Comparison of ENCODE assay signal across 17 cellular contexts in the genomic region with DNA sequence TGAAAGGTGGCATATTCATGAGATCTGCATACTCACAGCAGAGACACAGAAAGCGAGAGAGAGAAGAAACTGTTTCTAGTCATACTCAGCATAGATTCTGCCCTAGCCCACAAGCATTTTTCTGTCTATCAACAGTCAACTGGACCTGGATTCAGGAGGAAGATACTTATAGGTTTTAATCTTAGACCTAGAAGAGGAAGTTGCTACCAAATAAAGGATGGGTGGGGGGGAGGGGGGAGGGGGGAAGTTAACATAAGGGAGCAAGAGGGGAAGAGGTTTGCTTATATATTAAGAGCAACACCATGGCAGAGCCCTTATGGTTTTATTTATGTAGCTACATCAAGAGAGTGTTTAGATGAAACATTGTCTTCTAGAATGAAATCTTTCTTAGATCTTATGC.
DNase-seq lines count a peak whose midpoint lies in the region; ATAC-seq, FAIRE-seq and TF ChIP-seq lines count a peak whose summit lies in the region.
"Had no signal": no experiment of that assay in that cellular context is flagged by ENCODE, and none has a peak within 500 bp of the region (broad histone marks: within the 10 kb centered on the region; RNA-seq: fewer than 3 reads in every experiment).

No MANE protein-coding gene starts in this region.

- H3K79me2 ChIP-seq in K562 (ENCODE audit: control insufficient read depth, insufficient read depth, low read length): no peaks in the 10 kb centered on the region

- no peak overlapping the region for H3K4me3 ChIP-seq in K562
- H3K4me3 ChIP-seq: BLaER1, GM12878 had no signal

- H4K20me1 ChIP-seq in K562 (replicated peaks; ENCODE audit: control insufficient read depth, insufficient read depth, low read length): no peaks in the 10 kb centered on the region
- H4K20me1 ChIP-seq: BLaER1 had no signal

- TF ChIP-seq RAD21 in K562 (CRISPR knock-in tag; conservative IDR thresholded peaks at IDR 0.05 in 1 of 2, IDR thresholded peaks at IDR 0.05 in 1 of 2): no peak

- peaks cover 8% of the 10 kb centered on the region for H3K4me1 Mint-ChIP-seq in mesothelial cell of epicardium

- no peak for TF ChIP-seq CTCF in K562 (IDR thresholded peaks at IDR 0.05 in 2 of 3, conservative IDR thresholded peaks at IDR 0.05 in 1 of 3; ENCODE audit: insufficient read depth in 2 of 3, low read depth in 1 of 3, low read length in 3 of 3)
- TF ChIP-seq CTCF in mesothelial cell of epicardium (IDR thresholded peaks at IDR 0.05; ENCODE audit: unreplicated experiment): no peak

- DNase-seq in KBM-7: peak; percentile 4
- DNase-seq in NOMO-1 treated with DMSO at 0.1 percent for 48 hours (lab: John Stamatoyannopoulos, UW; ENCODE audit: unreplicated experiment): peak; percentile 51
- DNase-seq in K562 (ENCODE audit: extremely low read depth in 1 of 4, low spot score in 3 of 4): no peak
- DNase-seq in posterior vena cava (ENCODE audit: low spot score): no peak
- no peak for DNase-seq in mesenteric fat pad (ENCODE audit: low spot score)
- DNase-seq in mesothelial cell of epicardium (ENCODE audit: low spot score in 2 of 2, unreplicated experiment in 2 of 2): no peak
- no peak for DNase-seq in activated naive CD4-positive, alpha-beta T cell (lab: John Stamatoyannopoulos, UW)
- DNase-seq: Caco-2, HCEC 1CT, IMR-90, NCI-H1092 treated with DMSO at 0.1 percent for 48 hours, NCI-H187, NCI-H446, T-helper 1 cell had no signal

- no peaks in the 10 kb centered on the region for H3K9me3 ChIP-seq in K562 (replicated peaks; ENCODE audit: control insufficient read depth, insufficient read depth, low read depth, low read length)
- H3K9me3 ChIP-seq: BLaER1, Caco-2 had no signal

- WGBS in K562 (ENCODE audit: insufficient coverage, low coverage, missing lambda C conversion rate): 0% methylated on average over 1 of the region's 1 CpG

- H3K4me1 ChIP-seq in K562 (replicated peaks in 1 of 2; ENCODE audit: control insufficient read depth in 2 of 2, insufficient read depth in 2 of 2, low read length in 2 of 2): no peaks in the 10 kb centered on the region
- H3K4me1 ChIP-seq: Caco-2 had no signal

- intact Hi-C loops in K562 (cut with micrococcal nuclease) (no loop called here), posterior vena cava (cut with DNase I) (no loop called here)

- no peak for TF ChIP-seq POLR2A in K562 (conservative IDR thresholded peaks at IDR 0.05)

- in situ Hi-C loops in KBM-7 (cut with MboI; ENCODE audit: low pct_unique_long_range_greater_than_20kb, low sequenced_read_pairs) (no loop called here), K562 (cut with MboI) (no loop called here)

- no peaks in the 10 kb centered on the region for H3K36me3 ChIP-seq in K562 (ENCODE audit: control insufficient read depth, insufficient read depth, low read length)
- H3K36me3 ChIP-seq: BLaER1 had no signal

- no peaks in the 10 kb centered on the region for H3K9me3 Mint-ChIP-seq in mesothelial cell of epicardium

- no peaks in the 10 kb centered on the region for H3K9me1 ChIP-seq in K562 (ENCODE audit: control insufficient read depth, insufficient read depth, low read length)

- H2AFZ ChIP-seq in K562 (ENCODE audit: low read depth, low read length): no peak overlapping the region

- no peak overlapping the region for H3K4me3 Mint-ChIP-seq in mesothelial cell of epicardium

- no peaks in the 10 kb centered on the region for H3K36me3 Mint-ChIP-seq in mesothelial cell of epicardium

- FAIRE-seq in K562 (lab: Jason Lieb, UNC): no peak
- FAIRE-seq: GM12878, GM18507 had no signal

- no peak overlapping the region for H3K4me2 ChIP-seq in K562 (ENCODE audit: insufficient read depth, low read length)
- H3K4me2 ChIP-seq: BLaER1 had no signal

- no peak overlapping the region for H3K9ac ChIP-seq in K562 (ENCODE audit: insufficient read depth in 1 of 2, low read depth in 2 of 2, low read length in 2 of 2)
- H3K9ac ChIP-seq: BLaER1 had no signal

- no peak for ATAC-seq in K562
- ATAC-seq: GM12878 had no signal

- no peak overlapping the region for H3K27ac ChIP-seq in K562 (ENCODE audit: extremely low read depth, low read depth, low read length)
- H3K27ac ChIP-seq: BLaER1 had no signal

- H3K27me3 Mint-ChIP-seq in mesothelial cell of epicardium (ENCODE audit: low read depth): no peaks in the 10 kb centered on the region

- no peak for TF ChIP-seq EP300 in K562 (IDR thresholded peaks at IDR 0.05; ENCODE audit: low read length)

- BruUV-seq in K562 (replicated peaks; lab: Mats Ljungman, UMichigan): no TSS peak

- CTCF ChIA-PET in K562 (lab: Yijun Ruan, JAX; ENCODE audit: low intra/inter-chr PET ratio): no interaction called here

- POLR2A ChIA-PET in K562 (lab: Yijun Ruan, JAX): interaction anchor here (1.2 kb wide), 1 partner anchor 23 kb away, joined by 4 read pairs; no protein-coding TSS in a partner anchor

- no peak overlapping the region for H3K27ac Mint-ChIP-seq in mesothelial cell of epicardium

- no peaks in the 10 kb centered on the region for H3K27me3 ChIP-seq in K562 (ENCODE audit: control insufficient read depth in 2 of 2, insufficient read depth in 2 of 2, low read length in 2 of 2)
- H3K27me3 ChIP-seq: BLaER1 had no signal

TF ChIP-seq in K562, 482 proteins besides CTCF, POLR2A, EP300 and RAD21:
- TF ChIP-seq VEZF1 (CRISPR knock-in tag; IDR thresholded peaks at IDR 0.05): 0 out of 2 replicates have a peak, but pooled peaks have one; percentile 30
- no peak for TF ChIP-seq ZNF280A (IDR thresholded peaks at IDR 0.05; ENCODE audit: low read depth, partially characterized antibody)

Comparison
In these comparisons a context has a peak if more than half of its experiments do, and no peak if none do; other contexts are left out.
1. DNase-seq: peak in KBM-7 (single experiment) and NOMO-1 treated with DMSO at 0.1 percent for 48 hours (single experiment); none in K562 (0 of 4), posterior vena cava (single experiment), mesenteric fat pad (single experiment), mesothelial cell of epicardium (0 of 2) and activated naive CD4-positive, alpha-beta T cell (0 of 4).